In genomic region chr11:134638796-134639540, GRCh38 we compare ENCODE assay signal across 16 cellular contexts.
DNase-seq lines count a peak whose midpoint lies in the region; ATAC-seq and TF ChIP-seq lines count a peak whose summit lies in the region.
"Had no signal": no experiment of that assay in that cellular context is flagged by ENCODE, and none has a peak within 500 bp of the region (broad histone marks: within the 10 kb centered on the region; RNA-seq: fewer than 3 reads in every experiment).

No MANE protein-coding gene starts in this region.

- H3K36me3 ChIP-seq in KOPT-K1 (ENCODE audit: insufficient read depth, low read length) (no peaks in the 10 kb centered on the region), colonic mucosa (no peaks in the 10 kb centered on the region)
- H3K36me3 ChIP-seq: BLaER1, HAP-1 had no signal

- H3K9ac ChIP-seq in colonic mucosa (ENCODE audit: low read depth in 2 of 2, low read length in 2 of 2): no peak overlapping the region
- H3K9ac ChIP-seq: BLaER1 had no signal

- no peak overlapping the region for H3K27ac Mint-ChIP-seq in osteocyte (ENCODE audit: unreplicated experiment)

- no peaks in the 10 kb centered on the region for H3K9me3 ChIP-seq in KOPT-K1 (ENCODE audit: insufficient read depth, low read length, poor library complexity, severe bottlenecking)
- H3K9me3 ChIP-seq in colonic mucosa: no peaks in the 10 kb centered on the region
- H3K9me3 ChIP-seq: BLaER1, HAP-1 had no signal

- no peaks in the 10 kb centered on the region for H3K9me3 Mint-ChIP-seq in osteocyte (ENCODE audit: unreplicated experiment)

- H3K4me3 Mint-ChIP-seq in osteocyte (ENCODE audit: unreplicated experiment): no peak overlapping the region

- no peak for ATAC-seq in HG03196 (IDR thresholded peaks at IDR 0.05; ENCODE audit: unreplicated experiment)

- H3K27me3 ChIP-seq in colonic mucosa: no peaks in the 10 kb centered on the region

- intact Hi-C loops in colonic mucosa (cut with DNase I): no loop called here

- H3K4me1 Mint-ChIP-seq in osteocyte (ENCODE audit: unreplicated experiment): peaks cover 7% of the 10 kb centered on the region

- no peaks in the 10 kb centered on the region for H3K36me3 Mint-ChIP-seq in osteocyte (ENCODE audit: unreplicated experiment)

- peaks cover 2% of the 10 kb centered on the region for H3K27me3 Mint-ChIP-seq in osteocyte (ENCODE audit: unreplicated experiment)

- H3K27ac ChIP-seq in KOPT-K1 (ENCODE audit: low read depth, low read length, poor library complexity, severe bottlenecking) (peak overlapping the region; percentile 57), colonic mucosa (no peak overlapping the region)
- H3K27ac ChIP-seq: 22Rv1, BLaER1 had no signal

- no peaks in the 10 kb centered on the region for H3K4me1 ChIP-seq in colonic mucosa
- H3K4me1 ChIP-seq: HAP-1 had no signal

- DNase-seq in DMS 273 (lab: John Stamatoyannopoulos, UW; ENCODE audit: unreplicated experiment) (peak; percentile 46), DMS 273 treated with DMSO at 0.1 percent for 48 hours (lab: John Stamatoyannopoulos, UW) (no peak), colonic mucosa (peak; percentile 10), osteocyte (ENCODE audit: extremely low spot score, unreplicated experiment) (peak; percentile 68), middle frontal gyrus (ENCODE audit: extremely low spot score, low spot score) (no peak), NCI-H226 (no peak)
- DNase-seq: DMS153, NCI-H146, NCI-H446, NCI-H82, SIG-M5 had no signal

- TF ChIP-seq CTCF in colonic mucosa (IDR thresholded peaks at IDR 0.05) (no peak), osteocyte (IDR thresholded peaks at IDR 0.05) (no peak)

- H3K4me3 ChIP-seq in colonic mucosa: no peak overlapping the region
- H3K4me3 ChIP-seq: BLaER1, HAP-1 had no signal

Comparison
In these comparisons a context has a peak if more than half of its experiments do, and no peak if none do; other contexts are left out.
1. DNase-seq: peak in DMS 273 (single experiment), colonic mucosa (single experiment) and osteocyte (single experiment); none in DMS 273 treated with DMSO at 0.1 percent for 48 hours (single experiment), middle frontal gyrus (single experiment) and NCI-H226 (single experiment).